Comparison of ENCODE assay signal across 1 cellular context in genomic region chr15:92809064-92809879, GRCh38.
TF ChIP-seq lines count a peak whose summit lies in the region.

No MANE protein-coding gene starts in this region.

TF ChIP-seq in K562, 482 proteins besides CTCF, POLR2A, EP300 and RAD21 (continued from another document and continues in another):
- TF ChIP-seq TFE3 (CRISPR knock-in tag; IDR thresholded peaks at IDR 0.05) (no peak), TFAM (CRISPR knock-in tag; conservative IDR thresholded peaks at IDR 0.05) (no peak), ZNF696 (CRISPR knock-in tag; conservative IDR thresholded peaks at IDR 0.05) (no peak), ZNF282 (CRISPR knock-in tag; IDR thresholded peaks at IDR 0.05) (peak; percentile 92), ZNF444 (CRISPR knock-in tag; IDR thresholded peaks at IDR 0.05) (no peak), CEBPG (CRISPR knock-in tag; IDR thresholded peaks at IDR 0.05) (no peak; the same call in 1 of the 2 replicates), CEBPG (tag; conservative IDR thresholded peaks at IDR 0.05 in 1 of 2, IDR thresholded peaks at IDR 0.05 in 1 of 2) (no peak), NCOR1 (IDR thresholded peaks at IDR 0.05) (peak; percentile 63), DPF2 (IDR thresholded peaks at IDR 0.05) (no peak; the same call in 1 of the 2 replicates), POLR2G (IDR thresholded peaks at IDR 0.05; ENCODE audit: low read depth, low read length) (peak; percentile 95), GTF3C2 (IDR thresholded peaks at IDR 0.05; ENCODE audit: borderline replicate concordance, extremely low read depth, insufficient read length) (no peak), EHMT2 (IDR thresholded peaks at IDR 0.05) (no peak), USF2 (CRISPR knock-in tag; IDR thresholded peaks at IDR 0.05) (peak; percentile 90), ZBED1 (IDR thresholded peaks at IDR 0.05) (no peak; the same call in 1 of the 2 replicates), POLR2AphosphoS2 (IDR thresholded peaks at IDR 0.05; ENCODE audit: low read length) (no peak), ZNF76 (CRISPR knock-in tag; IDR thresholded peaks at IDR 0.05; ENCODE audit: borderline replicate concordance) (no peak; the same call in 1 of the 2 replicates), GTF2A2 (tag; IDR thresholded peaks at IDR 0.05) (no peak), TSC22D4 (tag; IDR thresholded peaks at IDR 0.05) (no peak), CHD4 (IDR thresholded peaks at IDR 0.05; ENCODE audit: insufficient read depth, insufficient replicate concordance, low read depth, low read length, poor library complexity, severe bottlenecking) (no peak), NR3C1 (CRISPR knock-in tag; IDR thresholded peaks at IDR 0.05) (0 out of 2 replicates have a peak, but pooled peaks have one; percentile 69), SIRT6 (IDR thresholded peaks at IDR 0.05; ENCODE audit: low read depth, low read length) (no peak), PTTG1 (tag; IDR thresholded peaks at IDR 0.05; ENCODE audit: low read depth) (peak; percentile 36; the same call in 1 of the 2 replicates), BRD9 (IDR thresholded peaks at IDR 0.05; ENCODE audit: low read depth, partially characterized antibody) (peak; percentile 83), ZNF140 (CRISPR knock-in tag; IDR thresholded peaks at IDR 0.05) (no peak), SMARCA4 (IDR thresholded peaks at IDR 0.05) (no peak), ZNF583 (CRISPR knock-in tag; IDR thresholded peaks at IDR 0.05) (no peak), FOXJ3 (CRISPR knock-in tag; IDR thresholded peaks at IDR 0.05) (no peak), RB1 (IDR thresholded peaks at IDR 0.05; ENCODE audit: low read depth) (peak; percentile 99), KDM2B (CRISPR knock-in tag; IDR thresholded peaks at IDR 0.05) (no peak), ZBTB49 (CRISPR knock-in tag; IDR thresholded peaks at IDR 0.05; ENCODE audit: borderline replicate concordance) (no peak), PURB (CRISPR knock-in tag; IDR thresholded peaks at IDR 0.05; ENCODE audit: low read depth) (no peak), MYBL2 (IDR thresholded peaks at IDR 0.05; ENCODE audit: low read depth) (0 out of 2 replicates have a peak, but pooled peaks have one; percentile 51), MYBL2 (CRISPR knock-in tag; IDR thresholded peaks at IDR 0.05; ENCODE audit: borderline replicate concordance) (no peak), ZSCAN29 (IDR thresholded peaks at IDR 0.05) (no peak), CBFA2T3 (IDR thresholded peaks at IDR 0.05) (0 out of 2 replicates have a peak, but pooled peaks have one; percentile 12), TCF15 (CRISPR knock-in tag; IDR thresholded peaks at IDR 0.05) (no peak), ZBTB17 (CRISPR knock-in tag; IDR thresholded peaks at IDR 0.05) (peak; percentile 83; the same call in 1 of the 2 replicates), POLR2B (IDR thresholded peaks at IDR 0.05; ENCODE audit: low read depth, partially characterized antibody) (peak; percentile 67), SRSF9 (IDR thresholded peaks at IDR 0.05; ENCODE audit: borderline replicate concordance, low read depth, low read length) (no peak), MCM3 (IDR thresholded peaks at IDR 0.05) (no peak), ESRRB (CRISPR knock-in tag; IDR thresholded peaks at IDR 0.05; ENCODE audit: borderline replicate concordance) (no peak), U2AF1 (optimal IDR thresholded peaks at IDR 0.05; ENCODE audit: low read depth, low read length) (peak; percentile 96), NCOA2 (IDR thresholded peaks at IDR 0.05; ENCODE audit: partially characterized antibody in 2 of 2) (no peak)
- TF ChIP-seq, protein P1, sequence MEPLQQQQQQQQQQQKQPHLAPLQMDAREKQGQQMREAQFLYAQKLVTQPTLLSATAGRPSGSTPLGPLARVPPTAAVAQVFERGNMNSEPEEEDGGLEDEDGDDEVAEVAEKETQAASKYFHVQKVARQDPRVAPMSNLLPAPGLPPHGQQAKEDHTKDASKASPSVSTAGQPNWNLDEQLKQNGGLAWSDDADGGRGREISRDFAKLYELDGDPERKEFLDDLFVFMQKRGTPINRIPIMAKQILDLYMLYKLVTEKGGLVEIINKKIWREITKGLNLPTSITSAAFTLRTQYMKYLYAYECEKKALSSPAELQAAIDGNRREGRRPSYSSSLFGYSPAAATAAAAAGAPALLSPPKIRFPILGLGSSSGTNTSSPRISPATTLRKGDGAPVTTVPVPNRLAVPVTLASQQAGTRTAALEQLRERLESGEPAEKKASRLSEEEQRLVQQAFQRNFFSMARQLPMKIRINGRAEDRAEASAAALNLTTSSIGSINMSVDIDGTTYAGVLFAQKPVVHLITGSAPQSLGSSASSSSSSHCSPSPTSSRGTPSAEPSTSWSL (CRISPR knock-in tag; IDR thresholded peaks at IDR 0.05; ENCODE audit: borderline replicate concordance): no peak
- TF ChIP-seq, protein P2, sequence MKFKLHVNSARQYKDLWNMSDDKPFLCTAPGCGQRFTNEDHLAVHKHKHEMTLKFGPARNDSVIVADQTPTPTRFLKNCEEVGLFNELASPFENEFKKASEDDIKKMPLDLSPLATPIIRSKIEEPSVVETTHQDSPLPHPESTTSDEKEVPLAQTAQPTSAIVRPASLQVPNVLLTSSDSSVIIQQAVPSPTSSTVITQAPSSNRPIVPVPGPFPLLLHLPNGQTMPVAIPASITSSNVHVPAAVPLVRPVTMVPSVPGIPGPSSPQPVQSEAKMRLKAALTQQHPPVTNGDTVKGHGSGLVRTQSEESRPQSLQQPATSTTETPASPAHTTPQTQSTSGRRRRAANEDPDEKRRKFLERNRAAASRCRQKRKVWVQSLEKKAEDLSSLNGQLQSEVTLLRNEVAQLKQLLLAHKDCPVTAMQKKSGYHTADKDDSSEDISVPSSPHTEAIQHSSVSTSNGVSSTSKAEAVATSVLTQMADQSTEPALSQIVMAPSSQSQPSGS (CRISPR knock-in tag; IDR thresholded peaks at IDR 0.05): peak; percentile 79; the same call in 1 of the 2 replicates
- TF ChIP-seq, protein P3, sequence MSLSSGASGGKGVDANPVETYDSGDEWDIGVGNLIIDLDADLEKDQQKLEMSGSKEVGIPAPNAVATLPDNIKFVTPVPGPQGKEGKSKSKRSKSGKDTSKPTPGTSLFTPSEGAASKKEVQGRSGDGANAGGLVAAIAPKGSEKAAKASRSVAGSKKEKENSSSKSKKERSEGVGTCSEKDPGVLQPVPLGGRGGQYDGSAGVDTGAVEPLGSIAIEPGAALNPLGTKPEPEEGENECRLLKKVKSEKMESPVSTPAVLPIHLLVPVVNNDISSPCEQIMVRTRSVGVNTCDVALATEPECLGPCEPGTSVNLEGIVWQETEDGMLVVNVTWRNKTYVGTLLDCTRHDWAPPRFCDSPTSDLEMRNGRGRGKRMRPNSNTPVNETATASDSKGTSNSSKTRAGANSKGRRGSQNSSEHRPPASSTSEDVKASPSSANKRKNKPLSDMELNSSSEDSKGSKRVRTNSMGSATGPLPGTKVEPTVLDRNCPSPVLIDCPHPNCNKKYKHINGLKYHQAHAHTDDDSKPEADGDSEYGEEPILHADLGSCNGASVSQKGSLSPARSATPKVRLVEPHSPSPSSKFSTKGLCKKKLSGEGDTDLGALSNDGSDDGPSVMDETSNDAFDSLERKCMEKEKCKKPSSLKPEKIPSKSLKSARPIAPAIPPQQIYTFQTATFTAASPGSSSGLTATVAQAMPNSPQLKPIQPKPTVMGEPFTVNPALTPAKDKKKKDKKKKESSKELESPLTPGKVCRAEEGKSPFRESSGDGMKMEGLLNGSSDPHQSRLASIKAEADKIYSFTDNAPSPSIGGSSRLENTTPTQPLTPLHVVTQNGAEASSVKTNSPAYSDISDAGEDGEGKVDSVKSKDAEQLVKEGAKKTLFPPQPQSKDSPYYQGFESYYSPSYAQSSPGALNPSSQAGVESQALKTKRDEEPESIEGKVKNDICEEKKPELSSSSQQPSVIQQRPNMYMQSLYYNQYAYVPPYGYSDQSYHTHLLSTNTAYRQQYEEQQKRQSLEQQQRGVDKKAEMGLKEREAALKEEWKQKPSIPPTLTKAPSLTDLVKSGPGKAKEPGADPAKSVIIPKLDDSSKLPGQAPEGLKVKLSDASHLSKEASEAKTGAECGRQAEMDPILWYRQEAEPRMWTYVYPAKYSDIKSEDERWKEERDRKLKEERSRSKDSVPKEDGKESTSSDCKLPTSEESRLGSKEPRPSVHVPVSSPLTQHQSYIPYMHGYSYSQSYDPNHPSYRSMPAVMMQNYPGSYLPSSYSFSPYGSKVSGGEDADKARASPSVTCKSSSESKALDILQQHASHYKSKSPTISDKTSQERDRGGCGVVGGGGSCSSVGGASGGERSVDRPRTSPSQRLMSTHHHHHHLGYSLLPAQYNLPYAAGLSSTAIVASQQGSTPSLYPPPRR (CRISPR knock-in tag; IDR thresholded peaks at IDR 0.05; ENCODE audit: borderline replicate concordance): no peak
- TF ChIP-seq, protein P4, sequence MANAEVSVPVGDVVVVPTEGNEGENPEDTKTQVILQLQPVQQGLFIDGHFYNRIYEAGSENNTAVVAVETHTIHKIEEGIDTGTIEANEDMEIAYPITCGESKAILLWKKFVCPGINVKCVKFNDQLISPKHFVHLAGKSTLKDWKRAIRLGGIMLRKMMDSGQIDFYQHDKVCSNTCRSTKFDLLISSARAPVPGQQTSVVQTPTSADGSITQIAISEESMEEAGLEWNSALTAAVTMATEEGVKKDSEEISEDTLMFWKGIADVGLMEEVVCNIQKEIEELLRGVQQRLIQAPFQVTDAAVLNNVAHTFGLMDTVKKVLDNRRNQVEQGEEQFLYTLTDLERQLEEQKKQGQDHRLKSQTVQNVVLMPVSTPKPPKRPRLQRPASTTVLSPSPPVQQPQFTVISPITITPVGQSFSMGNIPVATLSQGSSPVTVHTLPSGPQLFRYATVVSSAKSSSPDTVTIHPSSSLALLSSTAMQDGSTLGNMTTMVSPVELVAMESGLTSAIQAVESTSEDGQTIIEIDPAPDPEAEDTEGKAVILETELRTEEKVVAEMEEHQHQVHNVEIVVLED (CRISPR knock-in tag; IDR thresholded peaks at IDR 0.05): peak; percentile 92
- TF ChIP-seq, protein P5, sequence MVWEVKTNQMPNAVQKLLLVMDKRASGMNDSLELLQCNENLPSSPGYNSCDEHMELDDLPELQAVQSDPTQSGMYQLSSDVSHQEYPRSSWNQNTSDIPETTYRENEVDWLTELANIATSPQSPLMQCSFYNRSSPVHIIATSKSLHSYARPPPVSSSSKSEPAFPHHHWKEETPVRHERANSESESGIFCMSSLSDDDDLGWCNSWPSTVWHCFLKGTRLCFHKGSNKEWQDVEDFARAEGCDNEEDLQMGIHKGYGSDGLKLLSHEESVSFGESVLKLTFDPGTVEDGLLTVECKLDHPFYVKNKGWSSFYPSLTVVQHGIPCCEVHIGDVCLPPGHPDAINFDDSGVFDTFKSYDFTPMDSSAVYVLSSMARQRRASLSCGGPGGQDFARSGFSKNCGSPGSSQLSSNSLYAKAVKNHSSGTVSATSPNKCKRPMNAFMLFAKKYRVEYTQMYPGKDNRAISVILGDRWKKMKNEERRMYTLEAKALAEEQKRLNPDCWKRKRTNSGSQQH (CRISPR knock-in tag; IDR thresholded peaks at IDR 0.05): no peak; the same call in 1 of the 2 replicates
